Comparison of ENCODE assay signal across 7 cellular contexts in the genomic region with DNA sequence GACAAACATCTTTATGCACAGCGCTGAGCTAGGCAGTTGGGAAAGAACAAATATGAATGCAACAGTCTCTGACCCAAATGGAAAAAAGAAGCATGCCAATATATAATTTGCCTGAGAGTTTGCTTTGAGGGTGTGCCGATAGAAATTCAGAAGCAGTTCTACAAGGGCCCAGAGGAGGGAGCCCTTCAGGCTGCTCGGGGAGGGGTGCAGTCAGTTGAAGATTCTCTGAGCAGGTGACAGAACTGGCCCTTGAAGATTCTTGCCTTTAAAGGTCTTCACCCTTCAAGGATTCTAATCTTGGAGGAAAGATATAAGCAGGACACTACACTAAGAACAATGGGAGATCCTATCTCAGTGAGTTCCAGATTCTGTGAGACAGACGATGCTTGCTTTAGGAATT. TPM values are rescaled to one million over a fixed set of nuclear protein-coding genes. Genes with fewer than 3 reads are reported as not detected.
A peak's percentile ranks its signal among the peaks of the same experiment; 100 is the strongest.
DNase-seq lines count a peak whose midpoint lies in the region; ATAC-seq, FAIRE-seq and TF ChIP-seq lines count a peak whose summit lies in the region.

No MANE protein-coding gene starts in this region.

- POLR2A ChIA-PET in T-cell (lab: Charles Lee), result no interaction called here

- CTCF ChIA-PET in T-cell (lab: Charles Lee), result interaction anchor here in 1 of 2 donors (0.6 kb wide), 1 partner anchor 496 kb away, joined by 3 read pairs; no protein-coding TSS in a partner anchor

- no peak overlapping the region for H3K27ac Mint-ChIP-seq in T-cell

- ATAC-seq in HG02885 (IDR thresholded peaks at IDR 0.05; ENCODE audit: poor library complexity, unreplicated experiment) (peak; percentile 62), GM21786 (IDR thresholded peaks at IDR 0.05; ENCODE audit: unreplicated experiment) (no peak), T-cell (replicated peaks in 1 of 4) (no peak)

- H3K36me3 Mint-ChIP-seq in T-cell, result no peaks in the 10 kb centered on the region

- peaks cover 3 to 13% (median 7%) of the 10 kb centered on the region in 3 donors for H3K4me1 Mint-ChIP-seq in T-cell

- H3K9me3 Mint-ChIP-seq in T-cell, result peaks cover 0 to 4% (median 0%) of the 10 kb centered on the region in 3 donors

- peaks cover 37 to 50% of the 10 kb centered on the region in 2 donors for H3K27me3 Mint-ChIP-seq in T-cell

- H3K4me3 Mint-ChIP-seq in T-cell, result no peak overlapping the region

- DNase-seq in GM12892 (ENCODE audit: insufficient read length) (peak; percentile 13), islet precursor cell (peak; percentile 69), T-cell (no peak)
- DNase-seq in activated T-cell treated with anti-CD3 and anti-CD28 coated beads, Interleukin-2, amount 50 U/mL, for 48 hours, result no peak

- FAIRE-seq in GM12892 (lab: Jason Lieb, UNC), result no peak
- FAIRE-seq in TTC549 (lab: Jason Lieb, UNC), result peak; percentile 80

- no peak for TF ChIP-seq POLR2A in GM12892 (IDR thresholded peaks at IDR 0.05; ENCODE audit: low read depth, low read length)

RNA-seq across cellular contexts. Expression of gene PAPPA, which starts 3.7 kb away (rescaled TPM):
- 0.13 TPM for polyA plus RNA-seq in GM12892 (2012; ENCODE audit: missing spikeins)
- under 1 TPM in 3 of 5 donors, not detected in 2; 0.03 to 0.09 (median 0.07) TPM for total RNA-seq in T-cell

Comparison
In these comparisons a context has a peak if more than half of its experiments do, and no peak if none do; other contexts are left out.
1. DNase-seq: peak in GM12892 (single experiment) and islet precursor cell (single experiment); none in T-cell (0 of 34) and activated T-cell treated with anti-CD3 and anti-CD28 coated beads, Interleukin-2, amount 50 U/mL, for 48 hours (0 of 2).